1 cellular context compared by ENCODE assay signal in the genomic region with DNA sequence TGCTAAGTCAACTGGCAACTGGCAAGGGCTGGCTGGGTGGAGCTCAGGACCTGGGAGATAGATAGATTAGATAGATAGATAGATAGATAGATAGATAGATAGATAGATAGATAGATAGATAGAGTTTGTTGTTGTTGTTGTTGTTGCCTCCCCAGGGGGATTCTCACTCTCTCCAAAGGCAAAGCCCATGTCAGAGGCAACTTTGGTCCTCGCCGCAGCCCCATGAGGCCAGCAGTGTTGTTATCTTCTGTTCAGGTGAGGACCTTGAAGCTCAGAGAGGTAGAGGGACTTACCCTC.
A peak's percentile ranks its signal among the peaks of the same experiment; 100 is the strongest.
TF ChIP-seq lines count a peak whose summit lies in the region.

No MANE protein-coding gene starts in this region.

TF ChIP-seq in K562, 482 proteins besides CTCF, POLR2A, EP300 and RAD21:
- no peak for TF ChIP-seq ZNF696 (CRISPR knock-in tag; conservative IDR thresholded peaks at IDR 0.05)
- peak; percentile 95 for TF ChIP-seq DACH1 (IDR thresholded peaks at IDR 0.05; ENCODE audit: partially characterized antibody)
- 0 out of 2 replicates have a peak, but pooled peaks have one; percentile 31 for TF ChIP-seq GATAD2B (IDR thresholded peaks at IDR 0.05; ENCODE audit: borderline replicate concordance)
- TF ChIP-seq, protein P1, sequence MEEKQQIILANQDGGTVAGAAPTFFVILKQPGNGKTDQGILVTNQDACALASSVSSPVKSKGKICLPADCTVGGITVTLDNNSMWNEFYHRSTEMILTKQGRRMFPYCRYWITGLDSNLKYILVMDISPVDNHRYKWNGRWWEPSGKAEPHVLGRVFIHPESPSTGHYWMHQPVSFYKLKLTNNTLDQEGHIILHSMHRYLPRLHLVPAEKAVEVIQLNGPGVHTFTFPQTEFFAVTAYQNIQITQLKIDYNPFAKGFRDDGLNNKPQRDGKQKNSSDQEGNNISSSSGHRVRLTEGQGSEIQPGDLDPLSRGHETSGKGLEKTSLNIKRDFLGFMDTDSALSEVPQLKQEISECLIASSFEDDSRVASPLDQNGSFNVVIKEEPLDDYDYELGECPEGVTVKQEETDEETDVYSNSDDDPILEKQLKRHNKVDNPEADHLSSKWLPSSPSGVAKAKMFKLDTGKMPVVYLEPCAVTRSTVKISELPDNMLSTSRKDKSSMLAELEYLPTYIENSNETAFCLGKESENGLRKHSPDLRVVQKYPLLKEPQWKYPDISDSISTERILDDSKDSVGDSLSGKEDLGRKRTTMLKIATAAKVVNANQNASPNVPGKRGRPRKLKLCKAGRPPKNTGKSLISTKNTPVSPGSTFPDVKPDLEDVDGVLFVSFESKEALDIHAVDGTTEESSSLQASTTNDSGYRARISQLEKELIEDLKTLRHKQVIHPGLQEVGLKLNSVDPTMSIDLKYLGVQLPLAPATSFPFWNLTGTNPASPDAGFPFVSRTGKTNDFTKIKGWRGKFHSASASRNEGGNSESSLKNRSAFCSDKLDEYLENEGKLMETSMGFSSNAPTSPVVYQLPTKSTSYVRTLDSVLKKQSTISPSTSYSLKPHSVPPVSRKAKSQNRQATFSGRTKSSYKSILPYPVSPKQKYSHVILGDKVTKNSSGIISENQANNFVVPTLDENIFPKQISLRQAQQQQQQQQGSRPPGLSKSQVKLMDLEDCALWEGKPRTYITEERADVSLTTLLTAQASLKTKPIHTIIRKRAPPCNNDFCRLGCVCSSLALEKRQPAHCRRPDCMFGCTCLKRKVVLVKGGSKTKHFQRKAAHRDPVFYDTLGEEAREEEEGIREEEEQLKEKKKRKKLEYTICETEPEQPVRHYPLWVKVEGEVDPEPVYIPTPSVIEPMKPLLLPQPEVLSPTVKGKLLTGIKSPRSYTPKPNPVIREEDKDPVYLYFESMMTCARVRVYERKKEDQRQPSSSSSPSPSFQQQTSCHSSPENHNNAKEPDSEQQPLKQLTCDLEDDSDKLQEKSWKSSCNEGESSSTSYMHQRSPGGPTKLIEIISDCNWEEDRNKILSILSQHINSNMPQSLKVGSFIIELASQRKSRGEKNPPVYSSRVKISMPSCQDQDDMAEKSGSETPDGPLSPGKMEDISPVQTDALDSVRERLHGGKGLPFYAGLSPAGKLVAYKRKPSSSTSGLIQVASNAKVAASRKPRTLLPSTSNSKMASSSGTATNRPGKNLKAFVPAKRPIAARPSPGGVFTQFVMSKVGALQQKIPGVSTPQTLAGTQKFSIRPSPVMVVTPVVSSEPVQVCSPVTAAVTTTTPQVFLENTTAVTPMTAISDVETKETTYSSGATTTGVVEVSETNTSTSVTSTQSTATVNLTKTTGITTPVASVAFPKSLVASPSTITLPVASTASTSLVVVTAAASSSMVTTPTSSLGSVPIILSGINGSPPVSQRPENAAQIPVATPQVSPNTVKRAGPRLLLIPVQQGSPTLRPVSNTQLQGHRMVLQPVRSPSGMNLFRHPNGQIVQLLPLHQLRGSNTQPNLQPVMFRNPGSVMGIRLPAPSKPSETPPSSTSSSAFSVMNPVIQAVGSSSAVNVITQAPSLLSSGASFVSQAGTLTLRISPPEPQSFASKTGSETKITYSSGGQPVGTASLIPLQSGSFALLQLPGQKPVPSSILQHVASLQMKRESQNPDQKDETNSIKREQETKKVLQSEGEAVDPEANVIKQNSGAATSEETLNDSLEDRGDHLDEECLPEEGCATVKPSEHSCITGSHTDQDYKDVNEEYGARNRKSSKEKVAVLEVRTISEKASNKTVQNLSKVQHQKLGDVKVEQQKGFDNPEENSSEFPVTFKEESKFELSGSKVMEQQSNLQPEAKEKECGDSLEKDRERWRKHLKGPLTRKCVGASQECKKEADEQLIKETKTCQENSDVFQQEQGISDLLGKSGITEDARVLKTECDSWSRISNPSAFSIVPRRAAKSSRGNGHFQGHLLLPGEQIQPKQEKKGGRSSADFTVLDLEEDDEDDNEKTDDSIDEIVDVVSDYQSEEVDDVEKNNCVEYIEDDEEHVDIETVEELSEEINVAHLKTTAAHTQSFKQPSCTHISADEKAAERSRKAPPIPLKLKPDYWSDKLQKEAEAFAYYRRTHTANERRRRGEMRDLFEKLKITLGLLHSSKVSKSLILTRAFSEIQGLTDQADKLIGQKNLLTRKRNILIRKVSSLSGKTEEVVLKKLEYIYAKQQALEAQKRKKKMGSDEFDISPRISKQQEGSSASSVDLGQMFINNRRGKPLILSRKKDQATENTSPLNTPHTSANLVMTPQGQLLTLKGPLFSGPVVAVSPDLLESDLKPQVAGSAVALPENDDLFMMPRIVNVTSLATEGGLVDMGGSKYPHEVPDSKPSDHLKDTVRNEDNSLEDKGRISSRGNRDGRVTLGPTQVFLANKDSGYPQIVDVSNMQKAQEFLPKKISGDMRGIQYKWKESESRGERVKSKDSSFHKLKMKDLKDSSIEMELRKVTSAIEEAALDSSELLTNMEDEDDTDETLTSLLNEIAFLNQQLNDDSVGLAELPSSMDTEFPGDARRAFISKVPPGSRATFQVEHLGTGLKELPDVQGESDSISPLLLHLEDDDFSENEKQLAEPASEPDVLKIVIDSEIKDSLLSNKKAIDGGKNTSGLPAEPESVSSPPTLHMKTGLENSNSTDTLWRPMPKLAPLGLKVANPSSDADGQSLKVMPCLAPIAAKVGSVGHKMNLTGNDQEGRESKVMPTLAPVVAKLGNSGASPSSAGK (IDR thresholded peaks at IDR 0.05): no peak
- TF ChIP-seq, protein P2, sequence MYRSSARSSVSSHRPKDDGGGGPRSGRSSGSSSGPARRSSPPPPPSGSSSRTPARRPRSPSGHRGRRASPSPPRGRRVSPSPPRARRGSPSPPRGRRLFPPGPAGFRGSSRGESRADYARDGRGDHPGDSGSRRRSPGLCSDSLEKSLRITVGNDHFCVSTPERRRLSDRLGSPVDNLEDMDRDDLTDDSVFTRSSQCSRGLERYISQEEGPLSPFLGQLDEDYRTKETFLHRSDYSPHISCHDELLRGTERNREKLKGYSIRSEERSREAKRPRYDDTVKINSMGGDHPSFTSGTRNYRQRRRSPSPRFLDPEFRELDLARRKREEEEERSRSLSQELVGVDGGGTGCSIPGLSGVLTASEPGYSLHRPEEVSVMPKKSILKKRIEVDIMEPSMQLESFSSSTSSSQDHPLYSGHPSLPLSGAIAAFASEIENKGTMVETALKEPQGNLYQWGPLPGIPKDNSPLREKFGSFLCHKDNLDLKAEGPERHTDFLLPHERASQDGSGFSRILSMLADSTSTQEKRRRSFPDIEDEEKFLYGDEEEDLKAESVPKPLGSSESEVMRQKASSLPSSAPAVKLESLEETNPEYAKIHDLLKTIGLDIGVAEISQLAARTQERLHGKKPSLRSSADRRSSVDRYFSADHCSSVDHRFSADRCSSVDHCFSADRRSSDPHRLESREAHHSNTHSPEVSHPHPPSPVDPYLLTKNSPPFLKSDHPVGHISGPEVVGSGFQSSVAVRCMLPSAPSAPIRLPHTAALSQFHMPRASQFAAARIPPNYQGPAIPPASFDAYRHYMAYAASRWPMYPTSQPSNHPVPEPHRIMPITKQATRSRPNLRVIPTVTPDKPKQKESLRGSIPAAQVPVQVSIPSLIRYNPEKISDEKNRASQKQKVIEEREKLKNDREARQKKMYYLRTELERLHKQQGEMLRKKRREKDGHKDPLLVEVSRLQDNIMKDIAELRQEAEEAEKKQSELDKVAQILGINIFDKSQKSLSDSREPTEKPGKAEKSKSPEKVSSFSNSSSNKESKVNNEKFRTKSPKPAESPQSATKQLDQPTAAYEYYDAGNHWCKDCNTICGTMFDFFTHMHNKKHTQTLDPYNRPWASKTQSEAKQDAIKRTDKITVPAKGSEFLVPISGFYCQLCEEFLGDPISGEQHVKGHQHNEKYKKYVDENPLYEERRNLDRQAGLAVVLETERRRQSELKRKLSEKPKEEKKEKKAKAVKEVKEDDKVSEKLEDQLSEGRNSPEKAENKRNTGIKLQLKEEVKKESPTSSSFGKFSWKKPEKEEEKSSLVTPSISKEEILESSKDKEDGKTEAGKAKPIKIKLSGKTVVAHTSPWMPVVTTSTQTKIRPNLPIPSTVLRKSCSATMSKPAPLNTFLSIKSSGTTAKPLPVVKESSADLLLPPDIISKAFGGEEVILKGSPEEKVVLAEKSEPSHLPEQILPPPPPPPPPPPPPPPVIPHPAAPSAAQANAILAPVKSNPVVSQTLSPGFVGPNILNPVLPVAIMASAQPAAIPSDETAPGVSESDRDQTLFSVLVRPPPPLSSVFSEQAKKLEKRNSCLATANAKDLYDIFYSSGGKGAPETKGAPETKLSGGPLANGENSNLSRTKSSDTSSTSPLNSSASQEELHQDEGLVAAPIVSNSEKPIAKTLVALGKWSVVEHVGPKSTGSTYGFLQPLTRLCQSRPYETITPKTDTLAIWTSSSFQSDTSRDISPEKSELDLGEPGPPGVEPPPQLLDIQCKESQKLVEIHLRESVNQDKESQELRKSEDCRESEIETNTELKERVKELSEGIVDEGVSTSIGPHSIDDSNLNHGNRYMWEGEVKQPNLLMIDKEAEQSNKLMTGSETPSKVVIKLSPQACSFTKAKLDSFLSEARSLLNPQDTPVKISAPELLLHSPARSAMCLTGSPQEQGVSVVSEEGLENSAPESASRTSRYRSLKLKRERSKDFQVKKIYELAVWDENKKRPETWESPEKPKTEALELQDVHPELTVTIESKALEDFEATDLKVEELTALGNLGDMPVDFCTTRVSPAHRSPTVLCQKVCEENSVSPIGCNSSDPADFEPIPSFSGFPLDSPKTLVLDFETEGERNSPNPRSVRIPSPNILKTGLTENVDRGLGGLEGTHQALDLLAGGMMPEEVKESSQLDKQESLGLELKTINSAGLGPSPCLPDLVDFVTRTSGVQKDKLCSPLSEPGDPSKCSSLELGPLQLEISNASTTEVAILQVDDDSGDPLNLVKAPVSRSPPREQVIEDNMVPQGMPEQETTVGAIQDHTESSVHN (IDR thresholded peaks at IDR 0.05; ENCODE audit: borderline replicate concordance in 1 of 2, low read depth in 1 of 2): no peak
- peak; percentile 20 for TF ChIP-seq RBM25 (IDR thresholded peaks at IDR 0.05; ENCODE audit: low read depth, low read length, severe bottlenecking)
- TF ChIP-seq ZFP36 (IDR thresholded peaks at IDR 0.05; ENCODE audit: low read depth, low read length, partially characterized antibody): peak; percentile 34
